Comparison of ENCODE assay signal across 13 cellular contexts in the genomic region with DNA sequence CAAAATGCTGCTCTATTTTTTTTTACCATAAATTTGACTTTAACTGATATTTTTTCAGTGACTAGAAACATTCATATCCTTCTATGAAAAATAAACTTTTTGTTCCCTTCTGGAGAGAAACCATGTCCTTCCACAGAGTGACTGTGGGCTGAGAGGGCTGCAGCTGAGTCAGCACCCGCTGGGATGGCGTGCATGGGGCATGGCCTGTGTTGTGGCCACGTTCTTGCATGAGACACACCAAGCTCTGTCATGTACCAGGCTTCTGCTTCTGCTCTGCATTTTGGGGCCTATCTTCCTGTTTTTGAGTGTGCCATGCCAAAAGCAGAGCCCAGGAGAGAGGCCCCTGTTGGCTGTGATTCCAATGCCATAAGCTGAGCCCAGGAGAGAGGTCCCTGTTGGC. TPM values are rescaled to one million over a fixed set of nuclear protein-coding genes. Genes with fewer than 3 reads are reported as not detected.
DNase-seq lines count a peak whose midpoint lies in the region; ATAC-seq, FAIRE-seq and TF ChIP-seq lines count a peak whose summit lies in the region.
"Had no signal": no experiment of that assay in that cellular context is flagged by ENCODE, and none has a peak within 500 bp of the region (broad histone marks: within the 10 kb centered on the region; RNA-seq: fewer than 3 reads in every experiment).

No MANE protein-coding gene starts in this region.

- DNase-seq in stimulated activated naive CD8-positive, alpha-beta T cell treated with anti-CD3 and anti-CD28 coated beads, Interleukin-15, amount 100 ng/mL, for 72 hours: no peak
- DNase-seq in stimulated activated naive CD8-positive, alpha-beta T cell treated with anti-CD3 and anti-CD28 coated beads, Interleukin-15, Interleukin-2, amounts not matched to agents 100 U/mL and 50 U/mL, for 24 hours: no peak
- DNase-seq in mucosa of descending colon: peak in 1 of 3 donors; percentile 66
- DNase-seq in small intestine: no peak
- no peak for DNase-seq in NCI-H187 treated with DMSO at 0.1 percent for 48 hours (lab: John Stamatoyannopoulos, UW)
- DNase-seq in HuH-7 (ENCODE audit: low spot score): no peak
- DNase-seq: activated CD4-positive, alpha-beta T cell treated with anti-CD3 and anti-CD28 coated beads, Interleukin-2, amount 50 U/mL, for 4 hours had no signal

- no peak for FAIRE-seq in small intestine (lab: Jason Lieb, UNC)

- TF ChIP-seq POLR2A in gastroesophageal sphincter (IDR thresholded peaks at IDR 0.05): no peak

- peaks cover 45% of the 10 kb centered on the region for H3K4me1 Mint-ChIP-seq in stimulated activated naive CD8-positive, alpha-beta T cell treated with anti-CD3 and anti-CD28 coated beads, Interleukin-15, amount 100 ng/mL, for 72 hours

- H3K27ac Mint-ChIP-seq in stimulated activated naive CD8-positive, alpha-beta T cell treated with anti-CD3 and anti-CD28 coated beads, Interleukin-15, amount 100 ng/mL, for 72 hours: peak overlapping the region; percentile 33 to 69

- H3K4me3 ChIP-seq in gastroesophageal sphincter (no peak overlapping the region), mucosa of descending colon (no peak overlapping the region), small intestine (ENCODE audit: low read depth in 1 of 2, low read length in 2 of 2) (no peak overlapping the region)
- H3K4me3 ChIP-seq: thoracic aorta had no signal

- no peak for ATAC-seq in stimulated activated naive CD8-positive, alpha-beta T cell treated with anti-CD3 and anti-CD28 coated beads, Interleukin-15, amount 100 ng/mL, for 72 hours
- no peak for ATAC-seq in stimulated activated naive CD8-positive, alpha-beta T cell treated with anti-CD3 and anti-CD28 coated beads, Interleukin-15, Interleukin-2, amounts not matched to agents 100 U/mL and 50 U/mL, for 24 hours
- ATAC-seq in gastroesophageal sphincter (peak; percentile 66), mucosa of descending colon (peak; percentile 32), HG02938 (IDR thresholded peaks at IDR 0.05; ENCODE audit: unreplicated experiment) (no peak)

- peaks cover 0 to 13% of the 10 kb centered on the region in 2 donors for H3K9me3 Mint-ChIP-seq in stimulated activated naive CD8-positive, alpha-beta T cell treated with anti-CD3 and anti-CD28 coated beads, Interleukin-15, amount 100 ng/mL, for 72 hours
- H3K9me3 Mint-ChIP-seq: activated naive CD4-positive, alpha-beta T cell treated with anti-CD3 and anti-CD28 coated beads, Interleukin-2, amount 50 U/mL, for 24 hours had no signal

- TF ChIP-seq CTCF in gastroesophageal sphincter (IDR thresholded peaks at IDR 0.05): no peak
- no peak for TF ChIP-seq CTCF in mucosa of descending colon (IDR thresholded peaks at IDR 0.05)

- H3K27ac ChIP-seq in gastroesophageal sphincter: no peak overlapping the region
- H3K27ac ChIP-seq in small intestine (ENCODE audit: low read depth in 1 of 2, low read length in 1 of 2): no peak overlapping the region
- H3K27ac ChIP-seq: thoracic aorta had no signal

- H3K27me3 ChIP-seq in gastroesophageal sphincter (no peaks in the 10 kb centered on the region), small intestine (ENCODE audit: control insufficient read depth in 2 of 2, insufficient read depth in 2 of 2, low read length in 2 of 2) (no peaks in the 10 kb centered on the region)

- no peak overlapping the region for H3K4me3 Mint-ChIP-seq in stimulated activated naive CD8-positive, alpha-beta T cell treated with anti-CD3 and anti-CD28 coated beads, Interleukin-15, amount 100 ng/mL, for 72 hours
- H3K4me3 Mint-ChIP-seq: activated naive CD4-positive, alpha-beta T cell treated with anti-CD3 and anti-CD28 coated beads, Interleukin-2, amount 50 U/mL, for 24 hours had no signal

- peaks cover 0 to 25% (median 0%) of the 10 kb centered on the region in 3 donors for H3K4me1 ChIP-seq in gastroesophageal sphincter
- H3K4me1 ChIP-seq in mucosa of descending colon (ENCODE audit: low read depth): peaks cover 22% of the 10 kb centered on the region
- peaks cover 4 to 7% of the 10 kb centered on the region in 2 donors for H3K4me1 ChIP-seq in small intestine (ENCODE audit: control insufficient read depth in 2 of 2, insufficient read depth in 1 of 2, low read depth in 1 of 2, low read length in 1 of 2)

- peaks cover 0 to 65% of the 10 kb centered on the region in 2 donors for H3K36me3 ChIP-seq in gastroesophageal sphincter
- no peaks in the 10 kb centered on the region for H3K36me3 ChIP-seq in mucosa of descending colon (ENCODE audit: low read depth)
- H3K36me3 ChIP-seq in small intestine (ENCODE audit: control insufficient read depth in 2 of 2, insufficient read depth in 2 of 2, low read length in 2 of 2): peaks cover 16 to 17% of the 10 kb centered on the region in 2 donors

- H3K9me3 ChIP-seq in gastroesophageal sphincter (no peaks in the 10 kb centered on the region), mucosa of descending colon (peaks cover 12% of the 10 kb centered on the region), small intestine (ENCODE audit: control insufficient read depth, low read depth) (no peaks in the 10 kb centered on the region)
- H3K9me3 ChIP-seq: thoracic aorta had no signal

- intact Hi-C loops in mucosa of descending colon (cut with DNase I, micrococcal nuclease): no loop called here

- no peak for TF ChIP-seq EP300 in gastroesophageal sphincter (IDR thresholded peaks at IDR 0.05)

- no peaks in the 10 kb centered on the region for H3K27me3 Mint-ChIP-seq in stimulated activated naive CD8-positive, alpha-beta T cell treated with anti-CD3 and anti-CD28 coated beads, Interleukin-15, amount 100 ng/mL, for 72 hours
- H3K27me3 Mint-ChIP-seq: activated naive CD4-positive, alpha-beta T cell treated with anti-CD3 and anti-CD28 coated beads, Interleukin-2, amount 50 U/mL, for 24 hours had no signal

- 87% methylated on average over 3 of the region's 3 CpGs; no CpG with 5 or more reads in 1 of the 2 donors for WGBS in gastroesophageal sphincter (ENCODE audit: low coverage in 1 of 2), 2 donors
- WGBS in small intestine, 3 donors: 79 to 100% (median 91%) methylated on average over 3 of the region's 3 CpGs

RNA-seq across cellular contexts. Expression of gene APMAP, which starts 10.8 kb away (rescaled TPM):
- total RNA-seq in gastroesophageal sphincter (10 to 100 TPM; 24.3 to 46.8 (median 35.9) TPM), mucosa of descending colon (10 to 100 TPM; 46.3 to 51.5 (median 47.3) TPM)
- polyA plus RNA-seq in small intestine: 10 to 100 TPM; 12.3 to 50.9 (median 18.6) TPM

RNA-seq across cellular contexts. Expression of gene CST7, which starts 32.7 kb away (rescaled TPM):
- total RNA-seq in gastroesophageal sphincter (1 to 10 TPM in 1 of 4 donors, under 1 TPM in 1, not detected in 2; 0.37 to 4.0 TPM), mucosa of descending colon (1 to 10 TPM; 1.4 to 2.3 (median 1.7) TPM)
- 1 to 10 TPM; 2.5 to 4.9 (median 3.1) TPM for polyA plus RNA-seq in small intestine
- total RNA-seq: Daoy, lung microvascular endothelial cell had no signal

Comparison
In these comparisons a context has a peak if more than half of its experiments do, and no peak if none do; other contexts are left out.
1. ATAC-seq: peak in gastroesophageal sphincter (single experiment) and mucosa of descending colon (single experiment); none in stimulated activated naive CD8-positive, alpha-beta T cell treated with anti-CD3 and anti-CD28 coated beads, Interleukin-15, amount 100 ng/mL, for 72 hours (single experiment), stimulated activated naive CD8-positive, alpha-beta T cell treated with anti-CD3 and anti-CD28 coated beads, Interleukin-15, Interleukin-2, amounts not matched to agents 100 U/mL and 50 U/mL, for 24 hours (single experiment) and HG02938 (single experiment).